In genomic region chr18:51911582-51911981, GRCh38 we compare ENCODE assay signal across 24 cellular contexts.
"Had no signal": no experiment of that assay in that cellular context is flagged by ENCODE, and none has a peak within 500 bp of the region (broad histone marks: within the 10 kb centered on the region; RNA-seq: fewer than 3 reads in every experiment).

No MANE protein-coding gene starts in this region.

- DNase-seq: stimulated activated CD4-positive, alpha-beta T cell treated with anti-CD3 and anti-CD28 coated beads, Interleukin-2, amount 100 ng/mL, for 48 hours; stimulated activated CD4-positive, alpha-beta T cell treated with anti-CD3 and anti-CD28 coated beads, Interleukin-4, amount 100 ng/mL, for 1 hour; stimulated activated CD4-positive, alpha-beta T cell treated with anti-CD3 and anti-CD28 coated beads, Interleukin-4, amount 100 ng/mL, for 24 hours; stimulated activated CD4-positive, alpha-beta T cell treated with anti-CD3 and anti-CD28 coated beads, Interleukin-4, amount 100 ng/mL, for 4 hours; stimulated activated CD8-positive, alpha-beta memory T cell treated with anti-CD3 and anti-CD28 coated beads, Interleukin-4, amount 100 ng/mL, for 48 hours; stimulated activated naive B cell treated with anti-CD40 and anti-IgM and Interleukin-4, amounts not matched to agents 10 μg/mL and 1 μg/mL and 100 μg/mL, for 72 hours; stimulated activated naive CD4-positive, alpha-beta T cell; stimulated activated naive CD4-positive, alpha-beta T cell treated with Interleukin-2 at 50 U/mL for 16 hours; stimulated activated naive CD8-positive, alpha-beta T cell treated with anti-CD3 and anti-CD28 coated beads, Interleukin-15, amount 100 ng/mL, for 72 hours; stimulated activated naive CD8-positive, alpha-beta T cell treated with anti-CD3 and anti-CD28 coated beads, Interleukin-15, Interleukin-2, amounts not matched to agents 100 U/mL and 50 U/mL, for 24 hours; stomach; substantia nigra; testis; thyroid gland; tibial artery; transverse colon; trophoblast cell; upper lobe of left lung; upper lobe of right lung; uterus had no signal

- H3K36me3 ChIP-seq: stomach, suprapubic skin, thoracic aorta, thyroid gland, tibial artery, tibial nerve, transverse colon, upper lobe of left lung, upper lobe of right lung, uterus, vagina had no signal

- H3K27me3 ChIP-seq: stomach, suprapubic skin, testis, thyroid gland, tibial artery, tibial nerve, transverse colon, upper lobe of left lung, upper lobe of right lung, uterus, vagina had no signal

- H3K4me3 ChIP-seq: stomach, suprapubic skin, testis, thoracic aorta, thyroid gland, tibial artery, tibial nerve, transverse colon, upper lobe of left lung, upper lobe of right lung, uterus, vagina had no signal

- H3K27ac ChIP-seq: stomach, suprapubic skin, testis, thoracic aorta, thyroid gland, tibial artery, tibial nerve, transverse colon, upper lobe of left lung, upper lobe of right lung, uterus, vagina had no signal

- H3K4me1 ChIP-seq: stomach, suprapubic skin, testis, thyroid gland, tibial artery, tibial nerve, transverse colon, upper lobe of left lung, upper lobe of right lung, uterus, vagina had no signal

- H3K9me3 ChIP-seq: stomach, suprapubic skin, testis, thoracic aorta, thyroid gland, tibial artery, tibial nerve, transverse colon, upper lobe of left lung, upper lobe of right lung, uterus, vagina had no signal
